ENCODE assay signal across 18 cellular contexts in the genomic region with DNA sequence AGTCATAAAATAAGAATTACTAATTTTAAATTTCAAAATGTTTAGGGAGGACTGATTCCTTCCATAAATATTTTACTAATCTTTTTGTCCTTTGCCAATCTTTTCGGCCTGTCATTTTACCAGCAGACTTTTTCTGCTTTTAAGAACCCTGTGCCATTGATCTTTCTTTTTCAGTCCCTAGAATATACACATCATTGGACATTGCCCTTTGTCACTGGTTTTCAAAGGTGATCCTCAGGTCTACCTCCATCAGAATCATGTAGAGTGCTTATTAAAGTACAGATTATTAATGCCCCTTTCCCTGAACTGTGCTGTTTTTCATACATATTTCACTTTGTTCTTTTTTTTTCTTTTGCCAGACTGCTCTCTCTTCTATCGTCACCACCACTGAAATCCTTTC. TPM values are rescaled to one million over a fixed set of nuclear protein-coding genes. Genes with fewer than 3 reads are reported as not detected.
DNase-seq lines count a peak whose midpoint lies in the region; ATAC-seq, FAIRE-seq and TF ChIP-seq lines count a peak whose summit lies in the region.
"Had no signal": no experiment of that assay in that cellular context is flagged by ENCODE, and none has a peak within 500 bp of the region (broad histone marks: within the 10 kb centered on the region; RNA-seq: fewer than 3 reads in every experiment).

No MANE protein-coding gene starts in this region.

- CTCF ChIA-PET in HepG2 (lab: Yijun Ruan, JAX; ENCODE audit: low intra/inter-chr PET ratio, low total read pairs): no interaction called here
- CTCF ChIA-PET in PC-9 (lab: Charles Lee): no interaction called here

- POLR2A ChIA-PET in HepG2 (lab: Yijun Ruan, JAX) (no interaction called here), PC-9 (lab: Charles Lee; ENCODE audit: unreplicated experiment) (no interaction called here)
- POLR2A ChIA-PET in naive thymus-derived CD8-positive, alpha-beta T cell (lab: Charles Lee): interaction anchor here (1.2 kb wide), 1 partner anchor 44 kb away, joined by 3 read pairs; a partner anchor contains a TSS

- TF ChIP-seq CTCF in liver (IDR thresholded peaks at IDR 0.05; ENCODE audit: low read depth, low read length, missing input control): no peak
- no peak for TF ChIP-seq CTCF in HepG2 (CRISPR knock-in tag; IDR thresholded peaks at IDR 0.05)
- TF ChIP-seq CTCF in PC-9 (conservative IDR thresholded peaks at IDR 0.05): no peak

- H3K4me1 Mint-ChIP-seq in effector memory CD8-positive, alpha-beta T cell (ENCODE audit: low read depth in 2 of 2): peaks cover 20 to 59% of the 10 kb centered on the region in 2 donors
- H3K4me1 Mint-ChIP-seq in memory B cell: peaks cover 33% of the 10 kb centered on the region
- H3K4me1 Mint-ChIP-seq in stimulated activated naive B cell treated with anti-CD40 and anti-IgM and Interleukin-4, amounts not matched to agents 10 μg/mL and 1 μg/mL and 100 μg/mL, for 72 hours: peaks cover 26 to 45% of the 10 kb centered on the region in 2 donors
- peaks cover 23 to 78% (median 46%) of the 10 kb centered on the region in 4 donors for H3K4me1 Mint-ChIP-seq in naive thymus-derived CD8-positive, alpha-beta T cell

- H3K9me3 Mint-ChIP-seq in effector memory CD8-positive, alpha-beta T cell: no peaks in the 10 kb centered on the region
- no peaks in the 10 kb centered on the region for H3K9me3 Mint-ChIP-seq in memory B cell
- no peaks in the 10 kb centered on the region for H3K9me3 Mint-ChIP-seq in stimulated activated naive B cell treated with anti-CD40 and anti-IgM and Interleukin-4, amounts not matched to agents 10 μg/mL and 1 μg/mL and 100 μg/mL, for 72 hours
- H3K9me3 Mint-ChIP-seq in naive thymus-derived CD8-positive, alpha-beta T cell: no peaks in the 10 kb centered on the region
- H3K9me3 Mint-ChIP-seq: GM23338, HFFc6 had no signal

- H3F3A ChIP-seq in PC-9 (ENCODE audit: insufficient read depth, low read depth): no peaks in the 10 kb centered on the region

- no peak overlapping the region for H2AFZ ChIP-seq in HepG2 (ENCODE audit: low read length)
- H2AFZ ChIP-seq in PC-9: no peak overlapping the region
- H2AFZ ChIP-seq: GM23338 had no signal

- H3K27ac ChIP-seq in liver (ENCODE audit: low read depth in 1 of 2, low read length in 2 of 2): peak overlapping the region in 1 of 2 donors; percentile 35
- H3K27ac ChIP-seq in HepG2 (ENCODE audit: extremely low read length, insufficient read depth, low read length): no peak overlapping the region
- no peak overlapping the region for H3K27ac ChIP-seq in PC-9
- H3K27ac ChIP-seq: BLaER1 treated with 17β-estradiol and CSF1 and Interleukin-3, amounts not matched to agents 10 nM and 100 nM had no signal

- H3K79me2 ChIP-seq in HepG2 (ENCODE audit: insufficient read depth, low read length): peaks cover 20% of the 10 kb centered on the region
- H3K79me2 ChIP-seq in PC-9 (ENCODE audit: low read depth): no peaks in the 10 kb centered on the region; the same call in 1 of the 2 replicates

- H3K27me3 Mint-ChIP-seq in effector memory CD8-positive, alpha-beta T cell: no peaks in the 10 kb centered on the region
- no peaks in the 10 kb centered on the region for H3K27me3 Mint-ChIP-seq in memory B cell
- no peaks in the 10 kb centered on the region for H3K27me3 Mint-ChIP-seq in stimulated activated naive B cell treated with anti-CD40 and anti-IgM and Interleukin-4, amounts not matched to agents 10 μg/mL and 1 μg/mL and 100 μg/mL, for 72 hours
- no peaks in the 10 kb centered on the region for H3K27me3 Mint-ChIP-seq in naive thymus-derived CD8-positive, alpha-beta T cell
- H3K27me3 Mint-ChIP-seq: CD4-positive, CD25-positive, alpha-beta regulatory T cell had no signal

- H3K9me3 ChIP-seq in liver (ENCODE audit: control insufficient read depth in 4 of 4, low read length in 3 of 4): no peaks in the 10 kb centered on the region
- no peaks in the 10 kb centered on the region for H3K9me3 ChIP-seq in HepG2 (ENCODE audit: low read length)
- H3K9me3 ChIP-seq in PC-9 (ENCODE audit: insufficient read depth, low read depth): no peaks in the 10 kb centered on the region

- H3K9me2 ChIP-seq in PC-9 (ENCODE audit: insufficient read depth): no peaks in the 10 kb centered on the region

- no peak overlapping the region for H3K4me2 ChIP-seq in HepG2 (ENCODE audit: low read depth, low read length)
- H3K4me2 ChIP-seq in PC-9: no peak overlapping the region
- H3K4me2 ChIP-seq: GM23338 had no signal

- H3K36me3 ChIP-seq in liver (ENCODE audit: control insufficient read depth in 4 of 4, insufficient read depth in 3 of 4, low read depth in 1 of 4, low read length in 3 of 4) (no peaks in the 10 kb centered on the region), HepG2 (replicated peaks in 1 of 2; ENCODE audit: control insufficient read depth in 1 of 2, insufficient read depth in 2 of 2, low read length in 2 of 2) (peaks cover 1 to 5% of the 10 kb centered on the region in 2 experiments; a peak in 3 of 5 replicates), PC-9 (ENCODE audit: low read depth) (no peaks in the 10 kb centered on the region)

- ATAC-seq in HepG2 (no peak; the same call in 2 of the 3 replicates), memory B cell (ENCODE audit: low read depth) (no peak)
- ATAC-seq in effector memory CD8-positive, alpha-beta T cell (replicated peaks): no peak
- no peak for ATAC-seq in stimulated activated naive B cell treated with anti-CD40 and anti-IgM and Interleukin-4, amounts not matched to agents 10 μg/mL and 1 μg/mL and 100 μg/mL, for 72 hours (replicated peaks)
- no peak for ATAC-seq in naive thymus-derived CD8-positive, alpha-beta T cell
- ATAC-seq: GM23338, HCT116 had no signal

- in situ Hi-C loops in HepG2 (cut with HindIII; ENCODE audit: extremely low pct_ligation_motif_present, low pct_unique_long_range_greater_than_20kb): no loop called here

- DNase-seq in HepG2 (ENCODE audit: low spot score): no peak
- no peak for DNase-seq in effector memory CD8-positive, alpha-beta T cell
- no peak for DNase-seq in memory B cell (ENCODE audit: low spot score in 2 of 2)
- no peak for DNase-seq in stimulated activated naive B cell treated with anti-CD40 and anti-IgM and Interleukin-4, amounts not matched to agents 10 μg/mL and 1 μg/mL and 100 μg/mL, for 72 hours
- no peak for DNase-seq in RKO (ENCODE audit: low spot score)
- DNase-seq in PC-9: no peak
- no peak for DNase-seq in naive thymus-derived CD8-positive, alpha-beta T cell
- DNase-seq: 8988T; CD4-positive, CD25-positive, alpha-beta regulatory T cell; DMS153; DMS79; GF-D8; H7; HFFc6 had no signal

- TF ChIP-seq POLR2A in HepG2 (IDR thresholded peaks at IDR 0.05; ENCODE audit: insufficient read depth in 1 of 2, low read depth in 2 of 2, low read length in 2 of 2): no peak

- intact Hi-C loops in HepG2 (cut with micrococcal nuclease; ENCODE audit: unreplicated experiment): no loop called here
- intact Hi-C loops in PC-9 (cut with micrococcal nuclease; ENCODE audit: unreplicated experiment): no loop called here

- WGBS in liver: 34% methylated on average over 2 of the region's 2 CpGs
- 92% methylated on average over 2 of the region's 2 CpGs for WGBS in HepG2 (ENCODE audit: low lambda C conversion rate)

- H3K9ac ChIP-seq in liver (ENCODE audit: low read depth in 1 of 2, low read length in 2 of 2) (no peak overlapping the region), HepG2 (ENCODE audit: insufficient read depth, low read depth, low read length) (no peak overlapping the region)
- H3K9ac ChIP-seq: BLaER1 treated with 17β-estradiol and CSF1 and Interleukin-3, amounts not matched to agents 10 nM and 100 nM had no signal

- TF ChIP-seq EP300 in HepG2 (IDR thresholded peaks at IDR 0.05; ENCODE audit: low read depth in 2 of 2, low read length in 2 of 2): no peak
- no peak for TF ChIP-seq EP300 in HepG2 (CRISPR knock-in tag; IDR thresholded peaks at IDR 0.05; ENCODE audit: borderline replicate concordance)

- TF ChIP-seq RAD21 in liver (IDR thresholded peaks at IDR 0.05) (no peak), HepG2 (CRISPR knock-in tag; IDR thresholded peaks at IDR 0.05) (no peak)

- peak overlapping the region; percentile 10 to 16 for H3K4me3 Mint-ChIP-seq in effector memory CD8-positive, alpha-beta T cell
- H3K4me3 Mint-ChIP-seq in memory B cell: no peak overlapping the region
- no peak overlapping the region for H3K4me3 Mint-ChIP-seq in stimulated activated naive B cell treated with anti-CD40 and anti-IgM and Interleukin-4, amounts not matched to agents 10 μg/mL and 1 μg/mL and 100 μg/mL, for 72 hours
- H3K4me3 Mint-ChIP-seq in naive thymus-derived CD8-positive, alpha-beta T cell: peak overlapping the region in 1 of 10 donors; percentile 1
- H3K4me3 Mint-ChIP-seq: GM23338, HFFc6 had no signal

- no peak for FAIRE-seq in HepG2 (lab: Jason Lieb, UNC)

- H4K20me1 ChIP-seq in HepG2 (ENCODE audit: insufficient read depth, low read length) (peaks cover 6% of the 10 kb centered on the region; the same call in 1 of the 2 replicates), PC-9 (ENCODE audit: insufficient read depth) (no peaks in the 10 kb centered on the region)

- H3K27me3 ChIP-seq in liver (ENCODE audit: control insufficient read depth in 4 of 4, insufficient read depth in 4 of 4, low read length in 3 of 4) (no peaks in the 10 kb centered on the region), HepG2 (ENCODE audit: control insufficient read depth in 1 of 2, insufficient read depth in 2 of 2, low read length in 2 of 2) (no peaks in the 10 kb centered on the region), PC-9 (ENCODE audit: insufficient read depth, low read depth) (no peaks in the 10 kb centered on the region)
- H3K27me3 ChIP-seq: BLaER1 treated with 17β-estradiol and CSF1 and Interleukin-3, amounts not matched to agents 10 nM and 100 nM had no signal

- H3K27ac Mint-ChIP-seq in effector memory CD8-positive, alpha-beta T cell: no peak overlapping the region
- H3K27ac Mint-ChIP-seq in memory B cell: peak overlapping the region; percentile 9
- peak overlapping the region; percentile 27 for H3K27ac Mint-ChIP-seq in stimulated activated naive B cell treated with anti-CD40 and anti-IgM and Interleukin-4, amounts not matched to agents 10 μg/mL and 1 μg/mL and 100 μg/mL, for 72 hours
- H3K27ac Mint-ChIP-seq in naive thymus-derived CD8-positive, alpha-beta T cell: peak overlapping the region in 1 of 10 donors; percentile 53
- H3K27ac Mint-ChIP-seq: GM23338, HFFc6 had no signal

- H3K4me1 ChIP-seq in liver (ENCODE audit: control insufficient read depth in 4 of 4, insufficient read depth in 4 of 4, low read length in 3 of 4) (peaks cover 1 to 48% (median 31%) of the 10 kb centered on the region in 4 donors), HepG2 (ENCODE audit: insufficient read depth, low read length) (peaks cover 8% of the 10 kb centered on the region; the same call in 1 of the 2 replicates), PC-9 (replicated peaks; ENCODE audit: insufficient read depth) (no peaks in the 10 kb centered on the region)

- peaks cover 8% of the 10 kb centered on the region for H3K36me3 Mint-ChIP-seq in effector memory CD8-positive, alpha-beta T cell (ENCODE audit: insufficient read depth)
- peaks cover 15% of the 10 kb centered on the region for H3K36me3 Mint-ChIP-seq in memory B cell
- peaks cover 10 to 26% of the 10 kb centered on the region in 2 donors for H3K36me3 Mint-ChIP-seq in stimulated activated naive B cell treated with anti-CD40 and anti-IgM and Interleukin-4, amounts not matched to agents 10 μg/mL and 1 μg/mL and 100 μg/mL, for 72 hours
- H3K36me3 Mint-ChIP-seq in naive thymus-derived CD8-positive, alpha-beta T cell: peaks cover 4 to 23% (median 11%) of the 10 kb centered on the region in 3 donors

- BruUV-seq in HepG2 (replicated peaks; lab: Mats Ljungman, UMichigan) (no TSS peak), PC-9 (replicated peaks; lab: Mats Ljungman, UMichigan) (no TSS peak)

- H3K4me3 ChIP-seq in liver (ENCODE audit: low read depth in 1 of 3, low read length in 3 of 3) (no peak overlapping the region), HepG2 (replicated peaks in 1 of 3; ENCODE audit: insufficient read depth in 1 of 3, low read depth in 2 of 3, low read length in 3 of 3) (no peak overlapping the region), PC-9 (no peak overlapping the region)
- H3K4me3 ChIP-seq: BLaER1 treated with 17β-estradiol and CSF1 and Interleukin-3, amounts not matched to agents 10 nM and 100 nM; GM23338 had no signal

RNA-seq across cellular contexts. Expression of a gene that starts 43.8 kb away (rescaled TPM):
- total RNA-seq in liver: 10 to 100 TPM; 23.2 to 33.7 TPM
- 10 to 100 TPM in 1 of 2 donors, 1 to 10 TPM in 1; 7.8 to 12.7 TPM for polyA plus RNA-seq in liver
- total RNA-seq in HepG2 (2016; rRNA removed; fragmentation: Illumina TruSeq; extraction: Trizol): 25.5 and 44.4 TPM in 2 replicates
- total RNA-seq in HepG2 (2016; cell fraction: cytosol; rRNA removed; fragmentation: Illumina TruSeq; extraction: Trizol; ENCODE audit: low read depth): 33.4 and 34.4 TPM in 2 replicates
- 24.6 and 39.6 TPM in 2 replicates for total RNA-seq in HepG2 (2016; cell fraction: insoluble cytoplasmic fraction; rRNA removed; fragmentation: Illumina TruSeq; extraction: Trizol)
- 39.5 and 52.4 TPM in 2 replicates for total RNA-seq in HepG2 (2016; cell fraction: membrane; rRNA removed; fragmentation: Illumina TruSeq; extraction: Trizol)
- total RNA-seq in HepG2 (2016; cell fraction: nucleus; rRNA removed; fragmentation: Illumina TruSeq; extraction: Trizol): 23.1 and 27.2 TPM in 2 replicates
- polyA plus RNA-seq in HepG2 (2011; rRNA removed): 8.0 and 8.6 TPM in 2 replicates
- polyA plus RNA-seq in HepG2 (2011; cell fraction: cytosol; rRNA removed): 3.7 and 6.8 TPM in 2 replicates
- 2.9 and 3.6 TPM in 2 replicates for polyA plus RNA-seq in HepG2 (2011; cell fraction: nucleus; rRNA removed)
- polyA plus RNA-seq in HepG2 (2012): 11.5 and 12.7 TPM in 2 replicates
- polyA plus RNA-seq in HepG2 (2016; cell fraction: cytosol; fragmentation: Illumina TruSeq; extraction: Trizol; ENCODE audit: low read depth): 2.5 and 2.6 TPM in 2 replicates
- polyA plus RNA-seq in HepG2 (2016; cell fraction: insoluble cytoplasmic fraction; fragmentation: Illumina TruSeq; extraction: Trizol; ENCODE audit: low read depth): 27.0 and 31.6 TPM in 2 replicates
- 10.5 and 11.0 TPM in 2 replicates for polyA plus RNA-seq in HepG2 (2016; cell fraction: membrane; fragmentation: Illumina TruSeq; extraction: Trizol; ENCODE audit: low read depth)
- polyA plus RNA-seq in HepG2 (2016; cell fraction: nucleus; fragmentation: Illumina TruSeq; extraction: Trizol; ENCODE audit: insufficient read depth, low read depth): 13.1 and 13.4 TPM in 2 replicates
- 8.5 and 16.0 TPM in 2 replicates for polyA minus RNA-seq in HepG2 (2011; rRNA and poly(A)+ RNA removed; ENCODE audit: low replicate concordance)
- 17.3 and 24.5 TPM in 2 replicates for polyA minus RNA-seq in HepG2 (2011; cell fraction: cytosol; rRNA and poly(A)+ RNA removed)
- polyA minus RNA-seq in HepG2 (2011; cell fraction: nucleus; rRNA and poly(A)+ RNA removed): 56.1 and 58.2 TPM in 2 replicates
- total RNA-seq in PC-9 (2021): 14.2 and 20.2 TPM in 2 replicates
- 10 to 100 TPM; 66.1 to 72.6 TPM for total RNA-seq in naive thymus-derived CD8-positive, alpha-beta T cell
- polyA plus RNA-seq in naive thymus-derived CD8-positive, alpha-beta T cell: 10 to 100 TPM; 43.2 to 58.3 (median 57.7) TPM

RNA-seq across cellular contexts. Expression of a gene that starts 44.2 kb away (rescaled TPM):
- 10 to 100 TPM; 10.4 to 11.0 TPM for total RNA-seq in liver
- 10 to 100 TPM; 11.3 to 15.8 TPM for polyA plus RNA-seq in liver
- 24.1 and 28.9 TPM in 2 replicates for total RNA-seq in HepG2 (2016; rRNA removed; fragmentation: Illumina TruSeq; extraction: Trizol)
- 17.3 and 20.0 TPM in 2 replicates for total RNA-seq in HepG2 (2016; cell fraction: cytosol; rRNA removed; fragmentation: Illumina TruSeq; extraction: Trizol; ENCODE audit: low read depth)
- total RNA-seq in HepG2 (2016; cell fraction: insoluble cytoplasmic fraction; rRNA removed; fragmentation: Illumina TruSeq; extraction: Trizol): 19.7 and 29.5 TPM in 2 replicates
- total RNA-seq in HepG2 (2016; cell fraction: membrane; rRNA removed; fragmentation: Illumina TruSeq; extraction: Trizol): 32.7 and 33.9 TPM in 2 replicates
- 16.5 and 17.2 TPM in 2 replicates for total RNA-seq in HepG2 (2016; cell fraction: nucleus; rRNA removed; fragmentation: Illumina TruSeq; extraction: Trizol)
- polyA plus RNA-seq in HepG2 (2011; rRNA removed): 12.2 and 18.3 TPM in 2 replicates
- 5.5 and 7.5 TPM in 2 replicates for polyA plus RNA-seq in HepG2 (2011; cell fraction: cytosol; rRNA removed)
- 12.1 and 13.9 TPM in 2 replicates for polyA plus RNA-seq in HepG2 (2011; cell fraction: nucleus; rRNA removed)
- 19.6 and 27.5 TPM in 2 replicates for polyA plus RNA-seq in HepG2 (2012)
- 21.3 and 22.3 TPM in 2 replicates for polyA plus RNA-seq in HepG2 (2016; cell fraction: cytosol; fragmentation: Illumina TruSeq; extraction: Trizol; ENCODE audit: low read depth)
- 30.5 and 34.8 TPM in 2 replicates for polyA plus RNA-seq in HepG2 (2016; cell fraction: insoluble cytoplasmic fraction; fragmentation: Illumina TruSeq; extraction: Trizol; ENCODE audit: low read depth)
- polyA plus RNA-seq in HepG2 (2016; cell fraction: membrane; fragmentation: Illumina TruSeq; extraction: Trizol; ENCODE audit: low read depth): 27.9 and 29.7 TPM in 2 replicates
- polyA plus RNA-seq in HepG2 (2016; cell fraction: nucleus; fragmentation: Illumina TruSeq; extraction: Trizol; ENCODE audit: insufficient read depth, low read depth): 21.6 and 32.5 TPM in 2 replicates
- 3.9 and 7.4 TPM in 2 replicates for polyA minus RNA-seq in HepG2 (2011; rRNA and poly(A)+ RNA removed; ENCODE audit: low replicate concordance)
- polyA minus RNA-seq in HepG2 (2011; cell fraction: cytosol; rRNA and poly(A)+ RNA removed): 6.7 and 7.0 TPM in 2 replicates
- polyA minus RNA-seq in HepG2 (2011; cell fraction: nucleus; rRNA and poly(A)+ RNA removed): 30.1 and 40.0 TPM in 2 replicates
- total RNA-seq in PC-9 (2021): 8.5 and 14.9 TPM in 2 replicates
- total RNA-seq in naive thymus-derived CD8-positive, alpha-beta T cell: 10 to 100 TPM; 46.5 to 60.3 TPM
- 10 to 100 TPM; 25.1 to 29.7 (median 29.0) TPM for polyA plus RNA-seq in naive thymus-derived CD8-positive, alpha-beta T cell

Comparison
In these comparisons a context has a peak if more than half of its experiments do, and no peak if none do; other contexts are left out.
1. H3K27ac Mint-ChIP-seq: peak in memory B cell (single experiment) and stimulated activated naive B cell treated with anti-CD40 and anti-IgM and Interleukin-4, amounts not matched to agents 10 μg/mL and 1 μg/mL and 100 μg/mL, for 72 hours (single experiment); none in effector memory CD8-positive, alpha-beta T cell (0 of 2).
2. H3K4me3 Mint-ChIP-seq: peak in effector memory CD8-positive, alpha-beta T cell (2 of 2); none in memory B cell (single experiment) and stimulated activated naive B cell treated with anti-CD40 and anti-IgM and Interleukin-4, amounts not matched to agents 10 μg/mL and 1 μg/mL and 100 μg/mL, for 72 hours (0 of 2).